2 cellular contexts compared by ENCODE assay signal in the genomic region with DNA sequence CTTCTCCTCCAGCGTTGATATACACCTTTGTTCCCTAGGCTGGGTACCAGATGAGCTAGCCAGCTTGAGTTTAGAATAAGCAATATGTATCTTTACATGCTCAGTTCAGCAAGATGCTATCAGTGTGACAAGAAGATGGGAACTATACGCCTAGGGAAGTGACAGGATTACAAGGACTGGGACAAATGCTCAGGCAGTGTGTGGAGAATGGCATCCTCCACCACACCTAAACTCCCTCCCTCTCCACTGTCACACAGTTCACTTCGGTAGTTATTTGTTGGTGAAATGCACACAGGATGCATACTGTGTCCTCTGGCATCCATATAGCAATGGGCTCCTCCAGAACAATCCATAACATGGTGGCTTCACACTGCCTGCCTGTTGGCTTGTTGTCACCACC.
TF ChIP-seq lines count a peak whose summit lies in the region.

No MANE protein-coding gene starts in this region.

TF ChIP-seq in GM12891, 5 proteins besides CTCF, POLR2A, EP300 and RAD21:
- TF ChIP-seq SPI1 (IDR thresholded peaks at IDR 0.05; ENCODE audit: low read depth, low read length): no peak
- TF ChIP-seq PAX5 (IDR thresholded peaks at IDR 0.05; ENCODE audit: insufficient read depth, low read length, severe bottlenecking): no peak
- TF ChIP-seq POU2F2 (IDR thresholded peaks at IDR 0.05; ENCODE audit: low read depth, low read length): no peak
- TF ChIP-seq POLR2AphosphoS5 (IDR thresholded peaks at IDR 0.05; ENCODE audit: low read depth, low read length): no peak

TF ChIP-seq in GM12878, 131 proteins besides CTCF, POLR2A, EP300 and RAD21:
- TF ChIP-seq POU2F2 (IDR thresholded peaks at IDR 0.05; ENCODE audit: borderline replicate concordance, low read depth, low read length): 0 out of 3 replicates have a peak, but pooled peaks have one; percentile 20
- TF ChIP-seq POLR2AphosphoS2 (IDR thresholded peaks at IDR 0.05; ENCODE audit: low read depth, low read length): no peak
- peak; percentile 85 for TF ChIP-seq POLR2AphosphoS5 (IDR thresholded peaks at IDR 0.05; ENCODE audit: low read length)
- 0 out of 2 replicates have a peak, but pooled peaks have one; percentile 1 for TF ChIP-seq SMAD5 (IDR thresholded peaks at IDR 0.05; ENCODE audit: low read depth)
- no peak for TF ChIP-seq PML (IDR thresholded peaks at IDR 0.05; ENCODE audit: low read length)
TF ChIP-seq in GM12878: peak in this region for 3.
